15 cellular contexts compared by ENCODE assay signal in the genomic region with DNA sequence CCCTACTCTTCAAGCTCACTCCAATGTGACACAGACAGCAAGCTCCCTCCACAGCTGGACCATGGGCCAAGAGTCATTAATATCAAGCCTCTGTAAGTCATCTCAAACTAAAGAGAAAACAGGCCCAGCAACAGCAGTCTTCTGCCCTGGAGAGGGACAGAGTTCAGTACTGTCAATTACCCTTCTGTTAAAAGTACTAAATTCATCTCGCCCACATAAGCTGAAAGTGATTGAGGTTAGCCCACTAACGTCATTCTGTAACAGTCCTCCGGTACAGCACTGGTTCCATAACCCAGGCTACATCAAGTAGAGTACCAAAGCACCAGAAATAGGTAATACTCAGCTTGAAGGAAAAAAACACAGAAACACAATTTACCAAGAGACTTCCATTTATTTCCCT. TPM values are rescaled to one million over a fixed set of nuclear protein-coding genes. Genes with fewer than 3 reads are reported as not detected.
DNase-seq lines count a peak whose midpoint lies in the region; ATAC-seq and TF ChIP-seq lines count a peak whose summit lies in the region.
"Had no signal": no experiment of that assay in that cellular context is flagged by ENCODE, and none has a peak within 500 bp of the region (broad histone marks: within the 10 kb centered on the region; RNA-seq: fewer than 3 reads in every experiment).

No MANE protein-coding gene starts in this region.

- no peaks in the 10 kb centered on the region for H3K79me1 ChIP-seq in mesendoderm (ENCODE audit: low read length)

- peaks cover 20% of the 10 kb centered on the region for H3K36me3 Mint-ChIP-seq in natural killer cell treated with Interleukin-12 subunit alpha and Interleukin-12 subunit beta and Interleukin-15 and Interleukin-18, amount 100 ng/mL, for 72 hours
- H3K36me3 Mint-ChIP-seq in natural killer cell, result peaks cover 15% of the 10 kb centered on the region
- peaks cover 65% of the 10 kb centered on the region for H3K36me3 Mint-ChIP-seq in stimulated activated naive CD8-positive, alpha-beta T cell treated with anti-CD3 and anti-CD28 coated beads, Interleukin-15, Interleukin-2, amounts not matched to agents 100 ng/mL and 50 ng/mL, for 24 hours (ENCODE audit: low read depth)

- no peak overlapping the region for H3K23ac ChIP-seq in mesendoderm (ENCODE audit: low read length)

- H3K27me3 Mint-ChIP-seq in natural killer cell treated with Interleukin-12 subunit alpha and Interleukin-12 subunit beta and Interleukin-15 and Interleukin-18, amount 100 ng/mL, for 72 hours, result no peaks in the 10 kb centered on the region
- H3K27me3 Mint-ChIP-seq in natural killer cell (ENCODE audit: low read depth in 2 of 2), result no peaks in the 10 kb centered on the region
- H3K27me3 Mint-ChIP-seq in stimulated activated naive CD8-positive, alpha-beta T cell treated with anti-CD3 and anti-CD28 coated beads, Interleukin-15, Interleukin-2, amounts not matched to agents 100 ng/mL and 50 ng/mL, for 24 hours, result no peaks in the 10 kb centered on the region

- ATAC-seq in natural killer cell treated with Interleukin-12 subunit alpha and Interleukin-12 subunit beta and Interleukin-15 and Interleukin-18, amount 100 ng/mL, for 72 hours, result peak; percentile 40 to 95
- ATAC-seq in natural killer cell (no peak), GM21576 (IDR thresholded peaks at IDR 0.05; ENCODE audit: unreplicated experiment) (peak; percentile 78), HG03460 (IDR thresholded peaks at IDR 0.05; ENCODE audit: unreplicated experiment) (peak; percentile 63)
- ATAC-seq: Right ventricle myocardium inferior had no signal

- TF ChIP-seq CTCF in natural killer cell (IDR thresholded peaks at IDR 0.05), result no peak

- no peak overlapping the region for H4K5ac ChIP-seq in mesendoderm (ENCODE audit: low read length)

- no peak overlapping the region for H3K27ac ChIP-seq in mesendoderm (ENCODE audit: low read depth, low read length)
- H3K27ac ChIP-seq: brain microvascular endothelial cell, spleen had no signal

- H3K4me3 Mint-ChIP-seq in natural killer cell treated with Interleukin-12 subunit alpha and Interleukin-12 subunit beta and Interleukin-15 and Interleukin-18, amount 100 ng/mL, for 72 hours, result peak overlapping the region; percentile 70
- H3K4me3 Mint-ChIP-seq in natural killer cell, result no peak overlapping the region
- H3K4me3 Mint-ChIP-seq in stimulated activated naive CD8-positive, alpha-beta T cell treated with anti-CD3 and anti-CD28 coated beads, Interleukin-15, Interleukin-2, amounts not matched to agents 100 ng/mL and 50 ng/mL, for 24 hours, result peak overlapping the region; percentile 27
- H3K4me3 Mint-ChIP-seq: immature natural killer cell had no signal

- no peak for DNase-seq in natural killer cell treated with Interleukin-12 subunit alpha and Interleukin-12 subunit beta and Interleukin-15 and Interleukin-18, amount 100 ng/mL, for 72 hours (ENCODE audit: low spot score)
- DNase-seq in natural killer cell, result no peak
- DNase-seq in cardiac septum (ENCODE audit: low spot score), result no peak
- DNase-seq in mesendoderm, result no peak
- DNase-seq in NCI-H1436 (lab: John Stamatoyannopoulos, UW), result no peak
- DNase-seq: brain microvascular endothelial cell; erythroblast; immature natural killer cell; IMR-90; spleen; stimulated activated naive CD4-positive, alpha-beta T cell treated with Interleukin-2 at 50 U/mL for 16 hours had no signal

- no peaks in the 10 kb centered on the region for H3K9me3 Mint-ChIP-seq in natural killer cell treated with Interleukin-12 subunit alpha and Interleukin-12 subunit beta and Interleukin-15 and Interleukin-18, amount 100 ng/mL, for 72 hours
- no peaks in the 10 kb centered on the region for H3K9me3 Mint-ChIP-seq in natural killer cell
- H3K9me3 Mint-ChIP-seq in stimulated activated naive CD8-positive, alpha-beta T cell treated with anti-CD3 and anti-CD28 coated beads, Interleukin-15, Interleukin-2, amounts not matched to agents 100 ng/mL and 50 ng/mL, for 24 hours, result no peaks in the 10 kb centered on the region
- H3K9me3 Mint-ChIP-seq: immature natural killer cell had no signal

- no peak overlapping the region for H3K9ac ChIP-seq in mesendoderm (ENCODE audit: low read length)

- no peak overlapping the region for H4K8ac ChIP-seq in mesendoderm (ENCODE audit: low read depth, low read length)

- H3K4me1 Mint-ChIP-seq in natural killer cell treated with Interleukin-12 subunit alpha and Interleukin-12 subunit beta and Interleukin-15 and Interleukin-18, amount 100 ng/mL, for 72 hours (ENCODE audit: low read depth in 2 of 2), result peaks cover 6 to 21% of the 10 kb centered on the region in 2 donors
- H3K4me1 Mint-ChIP-seq in natural killer cell, result peaks cover 0 to 5% of the 10 kb centered on the region in 2 donors
- H3K4me1 Mint-ChIP-seq in stimulated activated naive CD8-positive, alpha-beta T cell treated with anti-CD3 and anti-CD28 coated beads, Interleukin-15, Interleukin-2, amounts not matched to agents 100 ng/mL and 50 ng/mL, for 24 hours (ENCODE audit: low read depth), result peaks cover 42% of the 10 kb centered on the region

- H3K56ac ChIP-seq in mesendoderm (ENCODE audit: low read length), result no peak overlapping the region

- H2BK5ac ChIP-seq in mesendoderm (ENCODE audit: low read length), result no peak overlapping the region

- H3K4me2 ChIP-seq in mesendoderm (ENCODE audit: low read length), result no peak overlapping the region

- no peak overlapping the region for H3K4me3 ChIP-seq in mesendoderm (ENCODE audit: low read length)
- H3K4me3 ChIP-seq: spleen had no signal

- no peak overlapping the region for H2BK15ac ChIP-seq in mesendoderm (replicated peaks; ENCODE audit: low read depth)

- no CpG with 5 or more reads among the region's 3 CpGs for WGBS in mesendoderm (ENCODE audit: extremely low coverage, insufficient coverage, low lambda C conversion rate)

- no peaks in the 10 kb centered on the region for H3K27me3 ChIP-seq in mesendoderm (ENCODE audit: insufficient read depth, low read length, poor library complexity)
- H3K27me3 ChIP-seq: brain microvascular endothelial cell, spleen had no signal

- no peak overlapping the region for H2BK120ac ChIP-seq in mesendoderm (ENCODE audit: low read depth, low read length)

- no peaks in the 10 kb centered on the region for H3K4me1 ChIP-seq in mesendoderm (ENCODE audit: control insufficient read depth, low read depth, low read length)

- H3K4ac ChIP-seq in mesendoderm (ENCODE audit: low read depth, low read length), result no peak overlapping the region

- H3K79me2 ChIP-seq in mesendoderm (ENCODE audit: control insufficient read depth, insufficient read depth, low read length), result no peaks in the 10 kb centered on the region

- no peaks in the 10 kb centered on the region for H3K36me3 ChIP-seq in mesendoderm (ENCODE audit: control insufficient read depth, insufficient read depth, low read length)

- no peak overlapping the region for H3K18ac ChIP-seq in mesendoderm (ENCODE audit: low read length)

- intact Hi-C loops in natural killer cell (cut with micrococcal nuclease) (loop anchor here (10.0 kb wide), 2 partner anchors 715 to 745 kb away; no protein-coding TSS in a partner anchor), cardiac septum (cut with DNase I) (loop anchor here (10.0 kb wide), 1 partner anchor 625 kb away; no protein-coding TSS in a partner anchor)

- H3K27ac Mint-ChIP-seq in natural killer cell treated with Interleukin-12 subunit alpha and Interleukin-12 subunit beta and Interleukin-15 and Interleukin-18, amount 100 ng/mL, for 72 hours, result peak overlapping the region in 1 of 2 donors; percentile 33
- no peak overlapping the region for H3K27ac Mint-ChIP-seq in natural killer cell
- H3K27ac Mint-ChIP-seq in stimulated activated naive CD8-positive, alpha-beta T cell treated with anti-CD3 and anti-CD28 coated beads, Interleukin-15, Interleukin-2, amounts not matched to agents 100 ng/mL and 50 ng/mL, for 24 hours, result peak overlapping the region; percentile 69
- H3K27ac Mint-ChIP-seq: immature natural killer cell had no signal

- no peak overlapping the region for H2AK5ac ChIP-seq in mesendoderm (ENCODE audit: low read length)

RNA-seq across cellular contexts. Expression of a gene that starts 25.9 kb away (rescaled TPM):
- total RNA-seq in natural killer cell treated with Interleukin-12 subunit alpha and Interleukin-12 subunit beta and Interleukin-15 and Interleukin-18, amount 100 ng/mL, for 72 hours, result 10 to 100 TPM; 23.7 to 69.5 TPM
- total RNA-seq in natural killer cell, result 10 to 100 TPM; 34.1 to 35.7 (median 35.3) TPM
- total RNA-seq in cardiac septum, result 18.4 TPM
- 10.2 TPM for polyA plus RNA-seq in mesendoderm (2013, experiment 1 of 2)
- polyA plus RNA-seq in mesendoderm (2013, experiment 2 of 2), result 10.1 TPM

Comparison
In these comparisons a context has a peak if more than half of its experiments do, and no peak if none do; other contexts are left out.
1. ATAC-seq: peak in natural killer cell treated with Interleukin-12 subunit alpha and Interleukin-12 subunit beta and Interleukin-15 and Interleukin-18, amount 100 ng/mL, for 72 hours (2 of 2), GM21576 (single experiment) and HG03460 (single experiment); none in natural killer cell (0 of 3).